Comparison of ENCODE assay signal across 8 cellular contexts in genomic region chr1:37514350-37515184, GRCh38. TPM values are rescaled to one million over a fixed set of nuclear protein-coding genes. Genes with fewer than 3 reads are reported as not detected.
DNase-seq lines count a peak whose midpoint lies in the region; ATAC-seq and TF ChIP-seq lines count a peak whose summit lies in the region.

Gene MEAF6 (minus strand): TSS chr1:37514766. CDS start chr1:37514746, 20 bp downstream.

- peak; percentile 85 for ATAC-seq in HG02571 (IDR thresholded peaks at IDR 0.05; ENCODE audit: unreplicated experiment)
- ATAC-seq in psoas muscle: peak; percentile 99 to 100 (median 99)

- TF ChIP-seq CTCF in GM12872 (IDR thresholded peaks at IDR 0.05; ENCODE audit: insufficient read depth, low read depth, low read length) (peak; percentile 69), NB4 (IDR thresholded peaks at IDR 0.05; ENCODE audit: low read depth, low read length) (peak; percentile 4), left ventricle myocardium inferior (IDR thresholded peaks at IDR 0.05; ENCODE audit: borderline replicate concordance) (peak; percentile 77), psoas muscle (IDR thresholded peaks at IDR 0.05) (peak; percentile 77)

- H3K27ac ChIP-seq in left ventricle myocardium inferior (replicated peaks): peak within 1 kb of the TSS; percentile 91
- H3K27ac ChIP-seq in psoas muscle: peak within 1 kb of the TSS; percentile 96
- H3K27ac ChIP-seq in urinary bladder (ENCODE audit: low read depth): peak within 1 kb of the TSS; percentile 95

- H3K27me3 ChIP-seq in left ventricle myocardium inferior (ENCODE audit: low read depth) (no peaks in the 10 kb centered on the region), psoas muscle (ENCODE audit: insufficient read depth in 3 of 3, low read length in 2 of 3) (no peaks in the 10 kb centered on the region)

- peak; percentile 90 for DNase-seq in NB4 (ENCODE audit: low read depth)
- peak; percentile 71 for DNase-seq in amniotic epithelial cell (ENCODE audit: low read depth)
- DNase-seq in left ventricle myocardium inferior: peak; percentile 84
- DNase-seq in psoas muscle: peak; percentile 85 to 91

- H3K9me3 ChIP-seq in left ventricle myocardium inferior (replicated peaks) (no peaks in the 10 kb centered on the region), psoas muscle (no peaks in the 10 kb centered on the region)

- intact Hi-C loops in T-helper 1 cell treated with Interleukin-12 subunit alpha and Interleukin-12 subunit beta and Interleukin-4 antibody, amounts not matched to agents 30 ng/mL and 1 ng/mL, for 36 hours (cut with micrococcal nuclease): loop anchor here (1.0 to 2.0 kb wide), 6 partner anchors 37 to 176 kb away; partner anchors contain the start of genes GNL2 and SNIP1
- intact Hi-C loops in left ventricle myocardium inferior (cut with micrococcal nuclease) (no loop called here), psoas muscle (cut with DNase I) (no loop called here)

- peak; percentile 81 for TF ChIP-seq POLR2A in NB4 (IDR thresholded peaks at IDR 0.05; ENCODE audit: extremely low read depth, insufficient read length)

- H3K36me3 ChIP-seq in left ventricle myocardium inferior (peaks cover 29% of the 10 kb centered on the region), psoas muscle (ENCODE audit: insufficient read depth in 1 of 2, low read depth in 1 of 2) (peaks cover 0 to 35% of the 10 kb centered on the region in 2 donors), urinary bladder (ENCODE audit: insufficient read depth) (peaks cover 2% of the 10 kb centered on the region)

- H3K4me1 ChIP-seq in left ventricle myocardium inferior: peaks cover 32% of the 10 kb centered on the region
- peaks cover 14% of the 10 kb centered on the region for H3K4me1 ChIP-seq in psoas muscle
- H3K4me1 ChIP-seq in urinary bladder (ENCODE audit: insufficient read depth): no peaks in the 10 kb centered on the region

- peak within 1 kb of the TSS; percentile 85 for H3K4me3 ChIP-seq in NB4 (ENCODE audit: low read depth, low read length)
- peak within 1 kb of the TSS; percentile 92 for H3K4me3 ChIP-seq in left ventricle myocardium inferior
- peak within 1 kb of the TSS; percentile 91 for H3K4me3 ChIP-seq in psoas muscle
- peak within 1 kb of the TSS; percentile 97 for H3K4me3 ChIP-seq in urinary bladder (ENCODE audit: low read depth, low read length)

- 1% methylated on average over 71 to 100 of the region's 100 CpGs for WGBS in psoas muscle, 3 donors
- WGBS in urinary bladder: under 1% methylated on average over 100 of the region's 100 CpGs

RNA-seq across cellular contexts. Expression of gene MEAF6, which starts in this region (rescaled TPM):
- total RNA-seq in T-helper 1 cell treated with Interleukin-12 subunit alpha and Interleukin-12 subunit beta and Interleukin-4 antibody, amounts not matched to agents 30 ng/mL and 1 ng/mL, for 36 hours: 51.3 and 54.9 TPM in 2 replicates
- 34.1 TPM for total RNA-seq in left ventricle myocardium inferior
- total RNA-seq in psoas muscle: 10 to 100 TPM; 27.2 to 35.5 (median 33.0) TPM
- polyA plus RNA-seq in psoas muscle: 100 to 1,000 TPM in 1 of 3 donors, 10 to 100 TPM in 2; 33.8 to 109 (median 43.1) TPM
- 62.5 TPM for total RNA-seq in urinary bladder
- polyA plus RNA-seq in urinary bladder: 65.5 TPM

Comparison
In these comparisons a context has a peak if more than half of its experiments do, and no peak if none do; other contexts are left out.
1. Peak in every context shown above with its lines: DNase-seq, ATAC-seq, H3K4me3 ChIP-seq and H3K27ac ChIP-seq.
2. CTCF ChIP-seq: peak in every context shown above with its lines; median percentile 77 in left ventricle myocardium inferior; 77 in psoas muscle; 69 in GM12872; 4 in NB4.